Comparison of ENCODE assay signal across 1 cellular context in genomic region chr9:129340427-129341196, GRCh38.
TF ChIP-seq lines count a peak whose summit lies in the region.

No MANE protein-coding gene starts in this region.

TF ChIP-seq in HepG2, 621 proteins besides CTCF, POLR2A, EP300 and RAD21 (continued from another document):
- TF ChIP-seq, protein P1, sequence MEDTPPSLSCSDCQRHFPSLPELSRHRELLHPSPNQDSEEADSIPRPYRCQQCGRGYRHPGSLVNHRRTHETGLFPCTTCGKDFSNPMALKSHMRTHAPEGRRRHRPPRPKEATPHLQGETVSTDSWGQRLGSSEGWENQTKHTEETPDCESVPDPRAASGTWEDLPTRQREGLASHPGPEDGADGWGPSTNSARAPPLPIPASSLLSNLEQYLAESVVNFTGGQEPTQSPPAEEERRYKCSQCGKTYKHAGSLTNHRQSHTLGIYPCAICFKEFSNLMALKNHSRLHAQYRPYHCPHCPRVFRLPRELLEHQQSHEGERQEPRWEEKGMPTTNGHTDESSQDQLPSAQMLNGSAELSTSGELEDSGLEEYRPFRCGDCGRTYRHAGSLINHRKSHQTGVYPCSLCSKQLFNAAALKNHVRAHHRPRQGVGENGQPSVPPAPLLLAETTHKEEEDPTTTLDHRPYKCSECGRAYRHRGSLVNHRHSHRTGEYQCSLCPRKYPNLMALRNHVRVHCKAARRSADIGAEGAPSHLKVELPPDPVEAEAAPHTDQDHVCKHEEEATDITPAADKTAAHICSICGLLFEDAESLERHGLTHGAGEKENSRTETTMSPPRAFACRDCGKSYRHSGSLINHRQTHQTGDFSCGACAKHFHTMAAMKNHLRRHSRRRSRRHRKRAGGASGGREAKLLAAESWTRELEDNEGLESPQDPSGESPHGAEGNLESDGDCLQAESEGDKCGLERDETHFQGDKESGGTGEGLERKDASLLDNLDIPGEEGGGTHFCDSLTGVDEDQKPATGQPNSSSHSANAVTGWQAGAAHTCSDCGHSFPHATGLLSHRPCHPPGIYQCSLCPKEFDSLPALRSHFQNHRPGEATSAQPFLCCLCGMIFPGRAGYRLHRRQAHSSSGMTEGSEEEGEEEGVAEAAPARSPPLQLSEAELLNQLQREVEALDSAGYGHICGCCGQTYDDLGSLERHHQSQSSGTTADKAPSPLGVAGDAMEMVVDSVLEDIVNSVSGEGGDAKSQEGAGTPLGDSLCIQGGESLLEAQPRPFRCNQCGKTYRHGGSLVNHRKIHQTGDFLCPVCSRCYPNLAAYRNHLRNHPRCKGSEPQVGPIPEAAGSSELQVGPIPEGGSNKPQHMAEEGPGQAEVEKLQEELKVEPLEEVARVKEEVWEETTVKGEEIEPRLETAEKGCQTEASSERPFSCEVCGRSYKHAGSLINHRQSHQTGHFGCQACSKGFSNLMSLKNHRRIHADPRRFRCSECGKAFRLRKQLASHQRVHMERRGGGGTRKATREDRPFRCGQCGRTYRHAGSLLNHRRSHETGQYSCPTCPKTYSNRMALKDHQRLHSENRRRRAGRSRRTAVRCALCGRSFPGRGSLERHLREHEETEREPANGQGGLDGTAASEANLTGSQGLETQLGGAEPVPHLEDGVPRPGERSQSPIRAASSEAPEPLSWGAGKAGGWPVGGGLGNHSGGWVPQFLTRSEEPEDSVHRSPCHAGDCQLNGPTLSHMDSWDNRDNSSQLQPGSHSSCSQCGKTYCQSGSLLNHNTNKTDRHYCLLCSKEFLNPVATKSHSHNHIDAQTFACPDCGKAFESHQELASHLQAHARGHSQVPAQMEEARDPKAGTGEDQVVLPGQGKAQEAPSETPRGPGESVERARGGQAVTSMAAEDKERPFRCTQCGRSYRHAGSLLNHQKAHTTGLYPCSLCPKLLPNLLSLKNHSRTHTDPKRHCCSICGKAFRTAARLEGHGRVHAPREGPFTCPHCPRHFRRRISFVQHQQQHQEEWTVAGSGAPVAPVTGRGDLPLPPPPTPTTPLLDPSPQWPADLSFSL (CRISPR knock-in tag; IDR thresholded peaks at IDR 0.05), result peak; percentile 97
- TF ChIP-seq ZNF713 (CRISPR knock-in tag; IDR thresholded peaks at IDR 0.05) (0 out of 2 replicates have a peak, but pooled peaks have one; percentile 35), ARNT (IDR thresholded peaks at IDR 0.05) (peak; percentile 24; the same call in 1 of the 2 replicates), ZNF629 (CRISPR knock-in tag; conservative IDR thresholded peaks at IDR 0.05) (no peak), KAT2B (IDR thresholded peaks at IDR 0.05; ENCODE audit: borderline replicate concordance, low read depth, low read length) (no peak), ZNF83 (CRISPR knock-in tag; IDR thresholded peaks at IDR 0.05; ENCODE audit: borderline replicate concordance) (0 out of 2 replicates have a peak, but pooled peaks have one; percentile 29), SP4 (CRISPR knock-in tag; IDR thresholded peaks at IDR 0.05) (no peak)
